ENCODE assay signal across 18 cellular contexts in the genomic region with DNA sequence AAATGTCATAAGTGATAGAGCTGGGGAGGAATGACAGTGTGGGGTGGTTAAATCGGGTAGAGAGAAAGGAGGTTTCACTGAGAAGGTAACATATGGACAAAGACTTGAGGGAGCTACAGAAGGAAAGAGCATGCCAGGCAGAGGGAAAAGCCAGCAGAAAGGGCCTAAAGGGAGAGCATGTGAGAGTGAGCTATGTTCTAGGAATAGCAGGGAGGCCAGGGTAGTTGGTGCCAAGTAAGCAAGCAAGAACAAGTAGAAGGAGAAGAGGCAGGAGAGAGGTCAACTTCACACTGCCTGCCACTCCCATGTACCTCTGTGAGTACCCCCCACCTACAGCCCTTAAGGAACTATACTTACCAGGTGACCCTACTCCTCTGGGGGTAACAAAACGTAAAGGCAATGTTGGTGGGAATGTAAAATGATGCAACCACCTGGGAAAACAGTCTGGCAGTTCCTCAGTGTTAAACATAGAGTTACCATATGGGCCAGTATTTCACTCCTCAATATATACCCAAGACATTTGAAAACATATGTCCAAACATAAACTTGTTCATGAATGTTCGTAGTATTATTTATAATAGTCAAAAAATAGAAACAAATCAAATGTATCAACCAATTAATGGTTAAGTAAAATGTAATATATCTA.
DNase-seq lines count a peak whose midpoint lies in the region; ATAC-seq and TF ChIP-seq lines count a peak whose summit lies in the region.
"Had no signal": no experiment of that assay in that cellular context is flagged by ENCODE, and none has a peak within 500 bp of the region (broad histone marks: within the 10 kb centered on the region; RNA-seq: fewer than 3 reads in every experiment).

No MANE protein-coding gene starts in this region.

- 78 to 85% (median 83%) methylated on average over 3 of the region's 3 CpGs for WGBS in heart left ventricle, 4 donors

- H3K4me2 ChIP-seq in MM.1S (ENCODE audit: low read depth, low read length), result no peak overlapping the region

- TF ChIP-seq CTCF in WTC11 (IDR thresholded peaks at IDR 0.05) (no peak), heart left ventricle (IDR thresholded peaks at IDR 0.05) (no peak), progenitor cell of endocrine pancreas (IDR thresholded peaks at IDR 0.05; ENCODE audit: unreplicated experiment) (no peak), MM.1S (IDR thresholded peaks at IDR 0.05; ENCODE audit: low read length) (no peak)

- CTCF ChIA-PET in WTC11 (lab: Charles Lee), result interaction anchor here (1.1 kb wide), 1 partner anchor 58 kb away, joined by 3 read pairs; no protein-coding TSS in a partner anchor

- POLR2A ChIA-PET in WTC11 (lab: Charles Lee), result no interaction called here

- H3K27ac ChIP-seq in heart left ventricle, result peak overlapping the region in 11 of 12 donors; percentile 54 to 83 (median 63)
- no peak overlapping the region for H3K27ac ChIP-seq in MM.1S (ENCODE audit: low read length)

- DNase-seq in DMS 273 treated with DMSO at 0.1 percent for 48 hours (lab: John Stamatoyannopoulos, UW) (peak; percentile 3), WTC11 (ENCODE audit: low spot score) (no peak), heart left ventricle (peak in 4 of 5 donors; percentile 26 to 53 (median 48)), progenitor cell of endocrine pancreas (ENCODE audit: low spot score, unreplicated experiment) (no peak), MM.1S (no peak)
- DNase-seq in stimulated activated naive CD8-positive, alpha-beta T cell treated with anti-CD3 and anti-CD28 coated beads, Interleukin-15, amount 100 ng/mL, for 72 hours, result no peak
- DNase-seq: activated CD4-positive, alpha-beta T cell treated with anti-CD3 and anti-CD28 coated beads for 48 hours; activated CD8-positive, alpha-beta memory T cell treated with anti-CD3 and anti-CD28 coated beads, Interleukin-2, amount 10 ng/mL, durations not matched to agents 7 days and 5 days; COR-L47; mucosa of descending colon; NCI-H1694 treated with DMSO at 0.1 percent for 48 hours; NCI-H226; stimulated activated naive CD4-positive, alpha-beta T cell treated with Interleukin-2 at 50 U/mL for 16 hours; trophoblast cell had no signal

- no peaks in the 10 kb centered on the region for H3K27me3 ChIP-seq in heart left ventricle
- H3K27me3 ChIP-seq in MM.1S (replicated peaks; ENCODE audit: insufficient read depth, low read length), result no peaks in the 10 kb centered on the region

- no peak overlapping the region for H2AFZ ChIP-seq in MM.1S (ENCODE audit: low read length)

- no peak for ATAC-seq in WTC11
- peak; percentile 85 to 96 (median 92) for ATAC-seq in heart left ventricle
- no peak for ATAC-seq in stimulated activated naive CD8-positive, alpha-beta T cell treated with anti-CD3 and anti-CD28 coated beads, Interleukin-15, amount 100 ng/mL, for 72 hours
- ATAC-seq in GM21723 (IDR thresholded peaks at IDR 0.05; ENCODE audit: unreplicated experiment), result no peak
- no peak for ATAC-seq in GM21526 (IDR thresholded peaks at IDR 0.05; ENCODE audit: low FRiP score, unreplicated experiment)
- ATAC-seq: activated CD8-positive, alpha-beta memory T cell treated with anti-CD3 and anti-CD28 coated beads, Interleukin-2, amount 10 ng/mL, durations not matched to agents 7 days and 5 days; mucosa of descending colon; sciatic nerve had no signal

- H3K9ac ChIP-seq in MM.1S (ENCODE audit: low read length), result no peak overlapping the region

- no peaks in the 10 kb centered on the region for H3K9me2 ChIP-seq in MM.1S (replicated peaks; ENCODE audit: insufficient read depth, low read length)

- H3K36me3 ChIP-seq in heart left ventricle (no peaks in the 10 kb centered on the region), MM.1S (replicated peaks; ENCODE audit: insufficient read depth, low read length) (no peaks in the 10 kb centered on the region)

- H3K27me3 Mint-ChIP-seq in WTC11 (ENCODE audit: low read depth), result no peaks in the 10 kb centered on the region
- H3K27me3 Mint-ChIP-seq in progenitor cell of endocrine pancreas, result no peaks in the 10 kb centered on the region
- no peaks in the 10 kb centered on the region for H3K27me3 Mint-ChIP-seq in stimulated activated naive CD8-positive, alpha-beta T cell treated with anti-CD3 and anti-CD28 coated beads, Interleukin-15, amount 100 ng/mL, for 72 hours
- H3K27me3 Mint-ChIP-seq: activated CD8-positive, alpha-beta memory T cell treated with anti-CD3 and anti-CD28 coated beads, Interleukin-2, amount 10 ng/mL, durations not matched to agents 7 days and 5 days; IgD-negative memory B cell had no signal

- H3K9me3 Mint-ChIP-seq in WTC11 (no peaks in the 10 kb centered on the region), progenitor cell of endocrine pancreas (ENCODE audit: low read depth) (no peaks in the 10 kb centered on the region)
- H3K9me3 Mint-ChIP-seq in stimulated activated naive CD8-positive, alpha-beta T cell treated with anti-CD3 and anti-CD28 coated beads, Interleukin-15, amount 100 ng/mL, for 72 hours, result no peaks in the 10 kb centered on the region
- H3K9me3 Mint-ChIP-seq: IgD-negative memory B cell had no signal

- H3K4me1 ChIP-seq in heart left ventricle (peaks cover 0 to 10% (median 0%) of the 10 kb centered on the region in 12 donors), MM.1S (ENCODE audit: low read length) (peaks cover 11% of the 10 kb centered on the region)

- H3K79me2 ChIP-seq in MM.1S (ENCODE audit: low read length), result peaks cover 57% of the 10 kb centered on the region

- H3K9me3 ChIP-seq in heart left ventricle (peaks cover 0 to 5% (median 0%) of the 10 kb centered on the region in 12 donors), MM.1S (replicated peaks; ENCODE audit: insufficient read depth, low read length) (no peaks in the 10 kb centered on the region)
- H3K9me3 ChIP-seq: mucosa of descending colon had no signal

- H3K27ac Mint-ChIP-seq in WTC11 (peak overlapping the region; percentile 25; the same call in 1 of the 2 replicates), progenitor cell of endocrine pancreas (peak overlapping the region; percentile 18)
- no peak overlapping the region for H3K27ac Mint-ChIP-seq in stimulated activated naive CD8-positive, alpha-beta T cell treated with anti-CD3 and anti-CD28 coated beads, Interleukin-15, amount 100 ng/mL, for 72 hours
- H3K27ac Mint-ChIP-seq: activated CD8-positive, alpha-beta memory T cell treated with anti-CD3 and anti-CD28 coated beads, Interleukin-2, amount 10 ng/mL, durations not matched to agents 7 days and 5 days had no signal

- H3K4me3 Mint-ChIP-seq in WTC11 (no peak overlapping the region), progenitor cell of endocrine pancreas (ENCODE audit: low read depth) (no peak overlapping the region)
- H3K4me3 Mint-ChIP-seq in stimulated activated naive CD8-positive, alpha-beta T cell treated with anti-CD3 and anti-CD28 coated beads, Interleukin-15, amount 100 ng/mL, for 72 hours, result no peak overlapping the region
- H3K4me3 Mint-ChIP-seq: activated CD8-positive, alpha-beta memory T cell treated with anti-CD3 and anti-CD28 coated beads, Interleukin-2, amount 10 ng/mL, durations not matched to agents 7 days and 5 days had no signal

- H3K4me1 Mint-ChIP-seq in WTC11 (peaks cover 3% of the 10 kb centered on the region), progenitor cell of endocrine pancreas (ENCODE audit: low read depth) (peaks cover 4% of the 10 kb centered on the region)
- H3K4me1 Mint-ChIP-seq in stimulated activated naive CD8-positive, alpha-beta T cell treated with anti-CD3 and anti-CD28 coated beads, Interleukin-15, amount 100 ng/mL, for 72 hours, result peaks cover 32% of the 10 kb centered on the region

- no peaks in the 10 kb centered on the region for H4K20me1 ChIP-seq in MM.1S (ENCODE audit: insufficient read depth, low read length)

- H3K36me3 Mint-ChIP-seq in WTC11 (no peaks in the 10 kb centered on the region), progenitor cell of endocrine pancreas (ENCODE audit: insufficient read depth) (no peaks in the 10 kb centered on the region)

- no peak for TF ChIP-seq POLR2A in heart left ventricle (IDR thresholded peaks at IDR 0.05)

- no peaks in the 10 kb centered on the region for H3F3A ChIP-seq in MM.1S (ENCODE audit: insufficient read depth, low read length)

- no peak overlapping the region for H3K4me3 ChIP-seq in heart left ventricle
- no peak overlapping the region for H3K4me3 ChIP-seq in MM.1S (ENCODE audit: low read length)
- H3K4me3 ChIP-seq: mucosa of descending colon had no signal

- intact Hi-C loops in heart left ventricle (cut with DNase I), result no loop called here

TF ChIP-seq in WTC11, 78 proteins besides CTCF, POLR2A, EP300 and RAD21 (continues in another document):
- TF ChIP-seq, protein P1, sequence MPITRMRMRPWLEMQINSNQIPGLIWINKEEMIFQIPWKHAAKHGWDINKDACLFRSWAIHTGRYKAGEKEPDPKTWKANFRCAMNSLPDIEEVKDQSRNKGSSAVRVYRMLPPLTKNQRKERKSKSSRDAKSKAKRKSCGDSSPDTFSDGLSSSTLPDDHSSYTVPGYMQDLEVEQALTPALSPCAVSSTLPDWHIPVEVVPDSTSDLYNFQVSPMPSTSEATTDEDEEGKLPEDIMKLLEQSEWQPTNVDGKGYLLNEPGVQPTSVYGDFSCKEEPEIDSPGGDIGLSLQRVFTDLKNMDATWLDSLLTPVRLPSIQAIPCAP (CRISPR knock-in tag; IDR thresholded peaks at IDR 0.05), result no peak
- no peak for TF ChIP-seq OVOL2 (CRISPR knock-in tag; IDR thresholded peaks at IDR 0.05; ENCODE audit: borderline replicate concordance)
- TF ChIP-seq JAZF1 (CRISPR knock-in tag; IDR thresholded peaks at IDR 0.05), result no peak
- no peak for TF ChIP-seq MXD4 (CRISPR knock-in tag; IDR thresholded peaks at IDR 0.05; ENCODE audit: borderline replicate concordance)
- no peak for TF ChIP-seq NR2C2 (CRISPR knock-in tag; IDR thresholded peaks at IDR 0.05)
- TF ChIP-seq, protein P2, sequence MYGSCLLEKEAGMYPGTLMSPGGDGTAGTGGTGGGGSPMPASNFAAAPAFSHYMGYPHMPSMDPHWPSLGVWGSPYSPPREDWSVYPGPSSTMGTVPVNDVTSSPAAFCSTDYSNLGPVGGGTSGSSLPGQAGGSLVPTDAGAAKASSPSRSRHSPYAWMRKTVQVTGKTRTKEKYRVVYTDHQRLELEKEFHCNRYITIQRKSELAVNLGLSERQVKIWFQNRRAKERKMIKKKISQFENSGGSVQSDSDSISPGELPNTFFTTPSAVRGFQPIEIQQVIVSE (CRISPR knock-in tag; IDR thresholded peaks at IDR 0.05; ENCODE audit: borderline replicate concordance), result no peak
- TF ChIP-seq SMAD3 (CRISPR knock-in tag; IDR thresholded peaks at IDR 0.05; ENCODE audit: borderline replicate concordance), result no peak

Comparison
In these comparisons a context has a peak if more than half of its experiments do, and no peak if none do; other contexts are left out.
1. DNase-seq: peak in DMS 273 treated with DMSO at 0.1 percent for 48 hours (single experiment) and heart left ventricle (4 of 5); none in WTC11 (single experiment), progenitor cell of endocrine pancreas (single experiment), stimulated activated naive CD8-positive, alpha-beta T cell treated with anti-CD3 and anti-CD28 coated beads, Interleukin-15, amount 100 ng/mL, for 72 hours (0 of 2) and MM.1S (single experiment).
2. ATAC-seq: peak in heart left ventricle (4 of 4); none in WTC11 (single experiment), stimulated activated naive CD8-positive, alpha-beta T cell treated with anti-CD3 and anti-CD28 coated beads, Interleukin-15, amount 100 ng/mL, for 72 hours (single experiment), GM21723 (single experiment) and GM21526 (single experiment).
3. H3K27ac Mint-ChIP-seq: peak in WTC11 (single experiment) and progenitor cell of endocrine pancreas (single experiment); none in stimulated activated naive CD8-positive, alpha-beta T cell treated with anti-CD3 and anti-CD28 coated beads, Interleukin-15, amount 100 ng/mL, for 72 hours (0 of 2).